23 cellular contexts compared by ENCODE assay signal in the genomic region with DNA sequence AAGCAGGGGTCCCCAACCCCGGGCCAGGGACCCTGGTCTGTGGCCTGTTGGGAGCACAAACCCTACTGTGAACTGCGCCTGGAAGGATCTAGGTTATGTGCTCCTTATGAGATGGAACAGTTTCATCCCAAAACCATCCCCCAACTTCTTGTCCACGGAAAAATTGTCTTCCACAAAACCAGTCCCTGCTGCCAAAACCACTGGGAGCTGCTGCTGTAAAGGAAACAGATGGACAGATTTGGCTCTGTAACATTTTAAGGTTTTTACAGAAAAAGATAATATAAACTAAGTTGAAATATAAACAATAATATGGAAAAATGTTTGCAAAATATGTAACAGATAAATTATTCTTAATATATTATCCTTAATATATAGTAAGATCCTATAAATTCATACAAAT.
DNase-seq lines count a peak whose midpoint lies in the region; ATAC-seq, FAIRE-seq and TF ChIP-seq lines count a peak whose summit lies in the region.
"Had no signal": no experiment of that assay in that cellular context is flagged by ENCODE, and none has a peak within 500 bp of the region (broad histone marks: within the 10 kb centered on the region; RNA-seq: fewer than 3 reads in every experiment).

No MANE protein-coding gene starts in this region.

- H4K20me1 ChIP-seq in IMR-90 (ENCODE audit: insufficient read depth, low read length), result no peaks in the 10 kb centered on the region
- H4K20me1 ChIP-seq: BLaER1 treated with 17β-estradiol and CSF1 and Interleukin-3, amounts not matched to agents 10 nM and 100 nM had no signal

- dilution Hi-C loops in IMR-90 (cut with HindIII; ENCODE audit: low sequenced_read_pairs, unreplicated experiment), result no loop called here

- no peak overlapping the region for H3K9ac ChIP-seq in IMR-90 (ENCODE audit: low read depth, low read length)
- H3K9ac ChIP-seq: BLaER1 treated with 17β-estradiol and CSF1 and Interleukin-3, amounts not matched to agents 10 nM and 100 nM; GM23248 had no signal

- TF ChIP-seq POLR2A in IMR-90 (IDR thresholded peaks at IDR 0.05; ENCODE audit: low read depth, low read length) (no peak), GM12892 (IDR thresholded peaks at IDR 0.05; ENCODE audit: low read depth, low read length) (no peak)

- no peak overlapping the region for H3K23ac ChIP-seq in IMR-90 (ENCODE audit: low read depth, low read length)

- H4K91ac ChIP-seq in IMR-90 (ENCODE audit: insufficient read depth, low read depth, low read length), result no peak overlapping the region

- H2BK15ac ChIP-seq in IMR-90 (ENCODE audit: low read depth, low read length), result no peak overlapping the region

- no peak overlapping the region for H2BK20ac ChIP-seq in IMR-90 (ENCODE audit: low read depth, low read length)

- no peak overlapping the region for H3K4me3 ChIP-seq in IMR-90 (ENCODE audit: insufficient read depth, low read depth, low read length)
- H3K4me3 ChIP-seq: BLaER1 treated with 17β-estradiol and CSF1 and Interleukin-3, amounts not matched to agents 10 nM and 100 nM; GM23248; Peyer's patch; SJSA1 had no signal

- POLR2A ChIA-PET in IMR-90 (lab: Charles Lee; ENCODE audit: unreplicated experiment), result no interaction called here

- in situ Hi-C loops in IMR-90 (cut with MboI; ENCODE audit: low sequenced_read_pairs), result no loop called here

- peaks cover 9% of the 10 kb centered on the region; the same call in 1 of the 2 replicates for H3K36me3 ChIP-seq in IMR-90 (ENCODE audit: control insufficient read depth, insufficient read depth, low read length)

- WGBS in IMR-90 (ENCODE audit: extremely low coverage in 2 of 2, insufficient read length in 1 of 2), 2 experiments, result no CpG with 5 or more reads among the region's 3 CpGs

- H3K27me3 ChIP-seq in IMR-90 (ENCODE audit: control insufficient read depth, insufficient read depth, low read length), result no peaks in the 10 kb centered on the region
- H3K27me3 ChIP-seq: BLaER1 treated with 17β-estradiol and CSF1 and Interleukin-3, amounts not matched to agents 10 nM and 100 nM; Peyer's patch; SJSA1 had no signal

- H2BK120ac ChIP-seq in IMR-90 (ENCODE audit: low read depth, low read length), result no peak overlapping the region

- H3K9me1 ChIP-seq in IMR-90 (ENCODE audit: insufficient read depth, low read length), result no peaks in the 10 kb centered on the region

- TF ChIP-seq CTCF in IMR-90 (conservative IDR thresholded peaks at IDR 0.05; ENCODE audit: low read depth, low read length), result no peak

- ATAC-seq in IMR-90 (ENCODE audit: low read depth) (0 out of 2 replicates have a peak, but pooled peaks have one; percentile 29), HG03442 (IDR thresholded peaks at IDR 0.05; ENCODE audit: unreplicated experiment) (no peak)

- no peak overlapping the region; the same call in 1 of the 2 replicates for H3K18ac ChIP-seq in IMR-90 (ENCODE audit: low read depth, low read length)

- H2AK9ac ChIP-seq in IMR-90 (replicated peaks; ENCODE audit: low read depth, low read length, poor library complexity), result no peak overlapping the region

- H2AK5ac ChIP-seq in IMR-90 (ENCODE audit: low read depth, low read length), result no peak overlapping the region

- H3K4me1 ChIP-seq in IMR-90 (ENCODE audit: control insufficient read depth, insufficient read depth, low read length), result peaks cover 3% of the 10 kb centered on the region; the same call in 1 of the 2 replicates
- H3K4me1 ChIP-seq: BLaER1 treated with 17β-estradiol and CSF1 and Interleukin-3, amounts not matched to agents 10 nM and 100 nM; Caco-2; Peyer's patch; SJSA1 had no signal

- no peak overlapping the region; the same call in 1 of the 2 replicates for H4K5ac ChIP-seq in IMR-90 (ENCODE audit: low read depth, low read length)

- no peak overlapping the region for H3K14ac ChIP-seq in IMR-90 (replicated peaks; ENCODE audit: low read depth, low read length)

- H3K56ac ChIP-seq in IMR-90 (ENCODE audit: extremely low read depth, insufficient read depth, low read length), result no peak overlapping the region

- no peaks in the 10 kb centered on the region for H3K79me1 ChIP-seq in IMR-90 (ENCODE audit: low read depth in 1 of 2, low read length in 2 of 2)

- no peak overlapping the region for H3K4me2 ChIP-seq in IMR-90 (ENCODE audit: low read depth, low read length)
- H3K4me2 ChIP-seq: BLaER1 treated with 17β-estradiol and CSF1 and Interleukin-3, amounts not matched to agents 10 nM and 100 nM had no signal

- no peak overlapping the region for H2BK5ac ChIP-seq in IMR-90 (ENCODE audit: low read depth, low read length, poor library complexity, severe bottlenecking)

- intact Hi-C loops in IMR-90 (cut with micrococcal nuclease), result no loop called here

- TF ChIP-seq RAD21 in IMR-90 (IDR thresholded peaks at IDR 0.05; ENCODE audit: low read length), result no peak

- CTCF ChIA-PET in IMR-90 (lab: Yijun Ruan, JAX), result interaction anchor here (0.6 kb wide), 1 partner anchor 15 kb away, joined by 3 read pairs; no protein-coding TSS in a partner anchor

- no peak for FAIRE-seq in GM12892 (lab: Jason Lieb, UNC)
- FAIRE-seq: GM12891, HTR-8/SVneo had no signal

- DNase-seq in IMR-90 (peak; percentile 15), dermis microvascular lymphatic vessel endothelial cell (ENCODE audit: low read depth in 2 of 2) (peak; percentile 50 to 74), fibroblast of peridontal ligament (ENCODE audit: extremely low read depth) (peak; percentile 54), pulmonary artery endothelial cell (ENCODE audit: low read depth, low spot score) (peak; percentile 24), HK-2 (ENCODE audit: unreplicated experiment) (no peak), GM12892 (ENCODE audit: insufficient read length) (no peak), SIG-M5 treated with dmso at 0.1 percent for 504 hours (lab: John Stamatoyannopoulos, UW; ENCODE audit: unreplicated experiment) (no peak)
- DNase-seq: Caco-2; CD4-positive, alpha-beta memory T cell; DMS 273 treated with DMSO at 0.1 percent for 48 hours; DND-41; GM23248; H9; HFFc6; NCI-H1105 treated with DMSO at 0.1 percent for 48 hours; NCI-H2081 treated with DMSO at 0.1 percent for 48 hours; NCI-H69; Peyer's patch had no signal

- no peak overlapping the region for H4K8ac ChIP-seq in IMR-90 (ENCODE audit: low read depth in 2 of 2, low read length in 2 of 2)

- BruUV-seq in IMR-90 (replicated peaks; lab: Mats Ljungman, UMichigan), result no TSS peak

- H2AFZ ChIP-seq in IMR-90 (replicated peaks; ENCODE audit: low read length, poor library complexity), result no peak overlapping the region
- H2AFZ ChIP-seq: GM23248 had no signal

- H3K9me3 ChIP-seq in IMR-90 (ENCODE audit: control insufficient read depth, insufficient read depth, low read length), result no peaks in the 10 kb centered on the region
- H3K9me3 ChIP-seq: BLaER1 treated with 17β-estradiol and CSF1 and Interleukin-3, amounts not matched to agents 10 nM and 100 nM; Caco-2; Peyer's patch; SJSA1 had no signal

- H3K4ac ChIP-seq in IMR-90 (ENCODE audit: low read depth, low read length), result no peak overlapping the region

- peak overlapping the region; percentile 44; the same call in 1 of the 2 replicates for H3K27ac ChIP-seq in IMR-90 (ENCODE audit: insufficient read depth, low read length)
- H3K27ac ChIP-seq: BLaER1 treated with 17β-estradiol and CSF1 and Interleukin-3, amounts not matched to agents 10 nM and 100 nM; GM23248; Peyer's patch; SJSA1 had no signal

TF ChIP-seq in IMR-90, 13 proteins besides CTCF, POLR2A, EP300 and RAD21:
- no peak for TF ChIP-seq FOS (IDR thresholded peaks at IDR 0.05; ENCODE audit: low read depth, low read length)
- TF ChIP-seq, protein P1, sequence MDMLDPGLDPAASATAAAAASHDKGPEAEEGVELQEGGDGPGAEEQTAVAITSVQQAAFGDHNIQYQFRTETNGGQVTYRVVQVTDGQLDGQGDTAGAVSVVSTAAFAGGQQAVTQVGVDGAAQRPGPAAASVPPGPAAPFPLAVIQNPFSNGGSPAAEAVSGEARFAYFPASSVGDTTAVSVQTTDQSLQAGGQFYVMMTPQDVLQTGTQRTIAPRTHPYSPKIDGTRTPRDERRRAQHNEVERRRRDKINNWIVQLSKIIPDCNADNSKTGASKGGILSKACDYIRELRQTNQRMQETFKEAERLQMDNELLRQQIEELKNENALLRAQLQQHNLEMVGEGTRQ (IDR thresholded peaks at IDR 0.05; ENCODE audit: low read depth, low read length), result no peak
- no peak for TF ChIP-seq RCOR1 (IDR thresholded peaks at IDR 0.05; ENCODE audit: insufficient replicate concordance, low read length)
- TF ChIP-seq, protein P2, sequence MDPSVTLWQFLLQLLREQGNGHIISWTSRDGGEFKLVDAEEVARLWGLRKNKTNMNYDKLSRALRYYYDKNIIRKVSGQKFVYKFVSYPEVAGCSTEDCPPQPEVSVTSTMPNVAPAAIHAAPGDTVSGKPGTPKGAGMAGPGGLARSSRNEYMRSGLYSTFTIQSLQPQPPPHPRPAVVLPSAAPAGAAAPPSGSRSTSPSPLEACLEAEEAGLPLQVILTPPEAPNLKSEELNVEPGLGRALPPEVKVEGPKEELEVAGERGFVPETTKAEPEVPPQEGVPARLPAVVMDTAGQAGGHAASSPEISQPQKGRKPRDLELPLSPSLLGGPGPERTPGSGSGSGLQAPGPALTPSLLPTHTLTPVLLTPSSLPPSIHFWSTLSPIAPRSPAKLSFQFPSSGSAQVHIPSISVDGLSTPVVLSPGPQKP (IDR thresholded peaks at IDR 0.05; ENCODE audit: borderline replicate concordance, low read depth, low read length), result no peak
- no peak for TF ChIP-seq CHD1 (IDR thresholded peaks at IDR 0.05; ENCODE audit: low read depth, low read length)
- no peak for TF ChIP-seq SMC3 (IDR thresholded peaks at IDR 0.05; ENCODE audit: low read depth, low read length)
- no peak for TF ChIP-seq BHLHE40 (IDR thresholded peaks at IDR 0.05; ENCODE audit: low read depth, low read length)
- TF ChIP-seq MXI1 (IDR thresholded peaks at IDR 0.05; ENCODE audit: borderline replicate concordance, low read depth, low read length), result no peak
- no peak for TF ChIP-seq NFE2L2 (IDR thresholded peaks at IDR 0.05; ENCODE audit: low read depth, low read length)
- TF ChIP-seq RFX5 (IDR thresholded peaks at IDR 0.05; ENCODE audit: low read depth, low read length), result no peak
- no peak for TF ChIP-seq MAFK (IDR thresholded peaks at IDR 0.05; ENCODE audit: low read depth, low read length)
- no peak for TF ChIP-seq MAZ (IDR thresholded peaks at IDR 0.05; ENCODE audit: borderline replicate concordance, low read depth, low read length)
- TF ChIP-seq CEBPB (IDR thresholded peaks at IDR 0.05; ENCODE audit: low read depth, low read length), result no peak

Comparison
In these comparisons a context has a peak if more than half of its experiments do, and no peak if none do; other contexts are left out.
1. DNase-seq: peak in IMR-90 (single experiment), dermis microvascular lymphatic vessel endothelial cell (2 of 2), fibroblast of peridontal ligament (single experiment) and pulmonary artery endothelial cell (single experiment); none in HK-2 (single experiment), GM12892 (single experiment) and SIG-M5 treated with dmso at 0.1 percent for 504 hours (single experiment).